8 cellular contexts compared by ENCODE assay signal in the genomic region with DNA sequence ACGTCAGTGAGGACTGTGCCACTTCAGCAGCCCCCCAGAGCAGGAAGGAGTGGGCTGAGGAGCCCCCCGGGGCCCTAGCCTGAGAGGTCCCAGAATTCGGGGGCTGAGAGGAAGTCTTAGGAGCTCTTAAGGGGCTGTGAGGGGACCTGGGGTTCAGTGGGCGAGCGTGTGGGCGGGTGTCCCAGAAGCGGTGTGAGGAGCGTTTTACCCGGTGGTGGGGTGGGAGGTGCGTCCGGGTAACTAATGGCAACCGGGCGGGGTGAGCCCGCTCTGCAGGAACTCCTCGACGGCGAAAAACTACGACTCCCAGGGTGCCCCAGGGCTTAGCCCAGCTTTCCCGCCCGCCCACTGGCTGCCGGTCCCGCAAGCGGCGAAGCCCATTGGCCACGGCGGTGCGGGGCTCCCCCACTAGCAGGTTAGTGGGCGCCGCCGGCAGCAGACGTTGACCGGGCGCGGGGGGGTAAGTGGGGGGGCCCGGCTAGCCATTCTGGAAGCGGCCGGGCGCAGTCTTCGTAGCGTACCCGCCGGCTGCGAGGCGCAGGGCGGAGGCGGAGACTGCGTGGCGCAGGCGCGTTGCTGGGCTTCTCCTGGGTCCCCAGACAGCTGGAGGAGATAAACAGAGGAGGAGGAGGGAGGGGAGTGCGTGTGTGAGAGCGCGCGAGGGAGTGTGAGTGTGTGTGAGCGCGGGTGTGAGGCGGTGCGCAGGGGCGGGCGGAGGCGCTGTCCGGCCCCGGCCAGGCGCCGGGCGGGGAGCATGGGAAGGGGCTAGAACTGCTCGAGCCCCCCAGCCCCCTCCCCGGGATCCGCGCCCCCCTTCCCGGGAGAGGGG. TPM values are rescaled to one million over a fixed set of nuclear protein-coding genes. Genes with fewer than 3 reads are reported as not detected.
DNase-seq lines count a peak whose midpoint lies in the region; ATAC-seq and TF ChIP-seq lines count a peak whose summit lies in the region.

A gene with protein sequence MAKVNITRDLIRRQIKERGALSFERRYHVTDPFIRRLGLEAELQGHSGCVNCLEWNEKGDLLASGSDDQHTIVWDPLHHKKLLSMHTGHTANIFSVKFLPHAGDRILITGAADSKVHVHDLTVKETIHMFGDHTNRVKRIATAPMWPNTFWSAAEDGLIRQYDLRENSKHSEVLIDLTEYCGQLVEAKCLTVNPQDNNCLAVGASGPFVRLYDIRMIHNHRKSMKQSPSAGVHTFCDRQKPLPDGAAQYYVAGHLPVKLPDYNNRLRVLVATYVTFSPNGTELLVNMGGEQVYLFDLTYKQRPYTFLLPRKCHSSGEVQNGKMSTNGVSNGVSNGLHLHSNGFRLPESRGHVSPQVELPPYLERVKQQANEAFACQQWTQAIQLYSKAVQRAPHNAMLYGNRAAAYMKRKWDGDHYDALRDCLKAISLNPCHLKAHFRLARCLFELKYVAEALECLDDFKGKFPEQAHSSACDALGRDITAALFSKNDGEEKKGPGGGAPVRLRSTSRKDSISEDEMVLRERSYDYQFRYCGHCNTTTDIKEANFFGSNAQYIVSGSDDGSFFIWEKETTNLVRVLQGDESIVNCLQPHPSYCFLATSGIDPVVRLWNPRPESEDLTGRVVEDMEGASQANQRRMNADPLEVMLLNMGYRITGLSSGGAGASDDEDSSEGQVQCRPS (plus strand): TSS at position 579 of the 829 bp plus-strand sequence. CDS start 26,423 bp downstream, outside the sequence.

- in situ Hi-C loops in SK-MEL-5 (cut with HindIII; ENCODE audit: low pct_unique_long_range_greater_than_20kb, low sequenced_read_pairs) = no loop called here

- peak; percentile 95 for ATAC-seq in foreskin keratinocyte

- H2AFZ ChIP-seq in neuron (ENCODE audit: low read depth, low read length) = peak within 1 kb of the TSS; percentile 68

- H3K4me1 ChIP-seq in foreskin keratinocyte = peaks cover 6% of the 10 kb centered on the region
- H3K4me1 ChIP-seq in neuron (ENCODE audit: insufficient read depth, low read length) = peaks cover 10% of the 10 kb centered on the region
- peaks cover 6 to 27% (median 20%) of the 10 kb centered on the region in 5 donors for H3K4me1 ChIP-seq in subcutaneous abdominal adipose tissue (ENCODE audit: control insufficient read depth in 5 of 5, insufficient read depth in 5 of 5, low read length in 5 of 5)

- peak within 1 kb of the TSS; percentile 38 for H3K27ac ChIP-seq in foreskin keratinocyte
- H3K27ac ChIP-seq in subcutaneous abdominal adipose tissue (ENCODE audit: low read depth, low read length) = peak within 1 kb of the TSS; percentile 37

- DNase-seq in GF-D8 (lab: John Stamatoyannopoulos, UW) (peak; percentile 89), HEK293T (ENCODE audit: extremely low spot score) (peak; percentile 95), MV-4-11 (lab: John Stamatoyannopoulos, UW) (peak; percentile 95), SK-MEL-5 (ENCODE audit: low read depth, low spot score) (peak; percentile 94), foreskin keratinocyte (peak; percentile 84 to 93)
- peak; percentile 98 for DNase-seq in activated naive CD4-positive, alpha-beta T cell treated with Interleukin-2 at 50 U/mL for 16 hours

- H3K9ac ChIP-seq in subcutaneous abdominal adipose tissue (ENCODE audit: low read length in 5 of 5) = peak within 1 kb of the TSS; percentile 25 to 85 (median 62)

- H3K4me3 ChIP-seq in neuron (ENCODE audit: low read length) = peak within 1 kb of the TSS; percentile 92
- peak within 1 kb of the TSS; percentile 80 to 95 (median 80) for H3K4me3 ChIP-seq in subcutaneous abdominal adipose tissue (ENCODE audit: low read depth in 1 of 5, low read length in 5 of 5)

- no peak for TF ChIP-seq CTCF in foreskin keratinocyte (conservative IDR thresholded peaks at IDR 0.05)

- H3K9me3 ChIP-seq in neuron (ENCODE audit: low read length) (no peaks in the 10 kb centered on the region), subcutaneous abdominal adipose tissue (ENCODE audit: control insufficient read depth in 5 of 5, low read length in 5 of 5) (no peaks in the 10 kb centered on the region)

- H3K36me3 ChIP-seq in neuron (ENCODE audit: insufficient read depth, low read length) = no peaks in the 10 kb centered on the region
- no peaks in the 10 kb centered on the region for H3K36me3 ChIP-seq in subcutaneous abdominal adipose tissue (ENCODE audit: control insufficient read depth in 5 of 5, insufficient read depth in 5 of 5, low read length in 5 of 5)

- H3K27me3 ChIP-seq in foreskin keratinocyte (no peaks in the 10 kb centered on the region), neuron (ENCODE audit: insufficient read depth, low read length) (no peaks in the 10 kb centered on the region), subcutaneous abdominal adipose tissue (ENCODE audit: control insufficient read depth in 5 of 5, insufficient read depth in 4 of 5, low read length in 5 of 5) (no peaks in the 10 kb centered on the region)

- POLR2A ChIA-PET in HEK293T (lab: Yijun Ruan, JAX) = interaction anchor here (1.0 to 1.5 kb wide), 2 partner anchors 9 to 79 kb away, joined by 4 to 12 read pairs; a partner anchor contains a TSS

- CTCF ChIA-PET in HEK293T (lab: Yijun Ruan, JAX) = interaction anchor here (0.6 kb wide), 1 partner anchor 79 kb away, joined by 6 read pairs; a partner anchor contains a TSS

TF ChIP-seq in HEK293T, 16 proteins besides CTCF, POLR2A, EP300 and RAD21:
- peak; percentile 100 for TF ChIP-seq FOXM1 (IDR thresholded peaks at IDR 0.05; ENCODE audit: borderline replicate concordance)
- no peak for TF ChIP-seq LEF1 (IDR thresholded peaks at IDR 0.05; ENCODE audit: borderline replicate concordance)
- TF ChIP-seq CTBP1 (IDR thresholded peaks at IDR 0.05; ENCODE audit: borderline replicate concordance) = no peak
- TF ChIP-seq SP1 (IDR thresholded peaks at IDR 0.05) = no peak
- TF ChIP-seq FOXA1 (IDR thresholded peaks at IDR 0.05) = no peak
- TF ChIP-seq TARDBP (IDR thresholded peaks at IDR 0.05) = no peak
- TF ChIP-seq SUZ12 (IDR thresholded peaks at IDR 0.05) = no peak
- TF ChIP-seq HDGF (IDR thresholded peaks at IDR 0.05; ENCODE audit: borderline replicate concordance) = no peak
- peak; percentile 69 for TF ChIP-seq L3MBTL2 (conservative IDR thresholded peaks at IDR 0.05)
- no peak for TF ChIP-seq ELF4 (IDR thresholded peaks at IDR 0.05)
- TF ChIP-seq ZNF384 (IDR thresholded peaks at IDR 0.05) = no peak
- TF ChIP-seq ARNT (IDR thresholded peaks at IDR 0.05) = no peak
- TF ChIP-seq NFRKB (IDR thresholded peaks at IDR 0.05) = no peak
- TF ChIP-seq, protein P1, sequence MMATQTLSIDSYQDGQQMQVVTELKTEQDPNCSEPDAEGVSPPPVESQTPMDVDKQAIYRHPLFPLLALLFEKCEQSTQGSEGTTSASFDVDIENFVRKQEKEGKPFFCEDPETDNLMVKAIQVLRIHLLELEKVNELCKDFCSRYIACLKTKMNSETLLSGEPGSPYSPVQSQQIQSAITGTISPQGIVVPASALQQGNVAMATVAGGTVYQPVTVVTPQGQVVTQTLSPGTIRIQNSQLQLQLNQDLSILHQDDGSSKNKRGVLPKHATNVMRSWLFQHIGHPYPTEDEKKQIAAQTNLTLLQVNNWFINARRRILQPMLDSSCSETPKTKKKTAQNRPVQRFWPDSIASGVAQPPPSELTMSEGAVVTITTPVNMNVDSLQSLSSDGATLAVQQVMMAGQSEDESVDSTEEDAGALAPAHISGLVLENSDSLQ (IDR thresholded peaks at IDR 0.05) = no peak
- TF ChIP-seq BHLHE40 (IDR thresholded peaks at IDR 0.05; ENCODE audit: borderline replicate concordance) = no peak
- TF ChIP-seq FOXK2 (IDR thresholded peaks at IDR 0.05) = peak; percentile 79
TF ChIP-seq in HEK293T: peak in this region for 3.

RNA-seq across cellular contexts. Expression of the gene that starts here (rescaled TPM):
- total RNA-seq in SK-MEL-5 (2014; rRNA removed; shearing (Covaris generic)) = 9.0 and 10.2 TPM in 2 replicates
- polyA plus RNA-seq in SK-MEL-5 (2015; cell fraction: cytosol; rRNA removed) = 22.9 and 27.5 TPM in 2 replicates
- polyA plus RNA-seq in SK-MEL-5 (2015; cell fraction: nucleus; rRNA removed) = 10.8 and 14.3 TPM in 2 replicates
- 14.5 and 17.9 TPM in 2 replicates for total RNA-seq in foreskin keratinocyte
- 9.7 and 10.1 TPM in 2 replicates for polyA plus RNA-seq in foreskin keratinocyte

Comparison
In these comparisons a context has a peak if more than half of its experiments do, and no peak if none do; other contexts are left out.
1. Peak in every context shown above with its lines: DNase-seq, ATAC-seq, H3K4me3 ChIP-seq and H3K27ac ChIP-seq.